ENCODE assay signal across 8 cellular contexts in the genomic region with DNA sequence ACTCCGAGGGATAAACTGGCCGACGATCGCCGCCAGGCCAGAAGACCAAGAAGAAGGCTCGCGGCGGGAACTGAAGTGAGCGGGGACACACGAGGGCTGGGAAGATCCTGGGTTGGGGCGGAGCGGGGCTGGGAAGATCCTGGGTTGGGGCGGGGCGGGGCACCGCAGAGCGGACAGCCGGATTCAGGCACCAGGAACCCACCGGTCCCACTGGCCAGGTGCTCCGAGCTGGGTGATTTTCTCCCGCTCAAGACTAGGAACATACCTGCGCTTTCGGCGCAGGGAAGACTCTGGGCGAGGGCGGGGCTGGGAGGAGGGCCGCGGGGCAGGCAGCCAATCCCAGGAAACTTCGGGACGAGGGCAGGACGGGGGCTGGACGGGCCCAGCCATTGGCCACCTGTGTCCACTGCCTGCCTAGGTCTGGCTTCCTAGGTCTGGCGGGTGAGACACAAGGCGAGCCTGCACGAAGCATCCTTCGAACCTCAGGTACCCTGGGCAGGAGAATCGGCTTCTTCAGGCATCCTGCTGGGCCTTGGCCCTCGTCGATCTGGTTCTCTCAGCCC. TPM values are rescaled to one million over a fixed set of nuclear protein-coding genes. Genes with fewer than 3 reads are reported as not detected.
DNase-seq lines count a peak whose midpoint lies in the region; ATAC-seq and TF ChIP-seq lines count a peak whose summit lies in the region.

A gene with protein sequence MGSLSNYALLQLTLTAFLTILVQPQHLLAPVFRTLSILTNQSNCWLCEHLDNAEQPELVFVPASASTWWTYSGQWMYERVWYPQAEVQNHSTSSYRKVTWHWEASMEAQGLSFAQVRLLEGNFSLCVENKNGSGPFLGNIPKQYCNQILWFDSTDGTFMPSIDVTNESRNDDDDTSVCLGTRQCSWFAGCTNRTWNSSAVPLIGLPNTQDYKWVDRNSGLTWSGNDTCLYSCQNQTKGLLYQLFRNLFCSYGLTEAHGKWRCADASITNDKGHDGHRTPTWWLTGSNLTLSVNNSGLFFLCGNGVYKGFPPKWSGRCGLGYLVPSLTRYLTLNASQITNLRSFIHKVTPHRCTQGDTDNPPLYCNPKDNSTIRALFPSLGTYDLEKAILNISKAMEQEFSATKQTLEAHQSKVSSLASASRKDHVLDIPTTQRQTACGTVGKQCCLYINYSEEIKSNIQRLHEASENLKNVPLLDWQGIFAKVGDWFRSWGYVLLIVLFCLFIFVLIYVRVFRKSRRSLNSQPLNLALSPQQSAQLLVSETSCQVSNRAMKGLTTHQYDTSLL (minus strand): TSS at position 77 of the 563 bp plus-strand sequence. CDS start 5,905 bp downstream, outside the sequence.

- TF ChIP-seq POLR2A in lower leg skin (IDR thresholded peaks at IDR 0.05), result no peak
- no peak for TF ChIP-seq POLR2A in testis (IDR thresholded peaks at IDR 0.05)

- intact Hi-C loops in Panc1 (cut with micrococcal nuclease; ENCODE audit: unreplicated experiment), result no loop called here
- intact Hi-C loops in lower leg skin (cut with DNase I; ENCODE audit: low total_unique reads), result no loop called here
- intact Hi-C loops in testis (cut with DNase I; ENCODE audit: low total_unique reads), result no loop called here

- POLR2A ChIA-PET in Panc1 (lab: Charles Lee), result no interaction called here

- TF ChIP-seq CTCF in Panc1 (IDR thresholded peaks at IDR 0.05) (no peak), lower leg skin (IDR thresholded peaks at IDR 0.05) (no peak), testis (IDR thresholded peaks at IDR 0.05) (no peak)

- no TSS peak for BruUV-seq in Panc1 (replicated peaks; lab: Mats Ljungman, UMichigan)

- WGBS in lower leg skin, 2 donors, result 3 to 5% methylated on average over 32 to 38 of the region's 38 CpGs
- 7 to 14% methylated on average over 13 to 36 of the region's 38 CpGs for WGBS in testis, 2 donors

- no peaks in the 10 kb centered on the region for H3K27me3 ChIP-seq in Panc1 (ENCODE audit: control insufficient read depth, insufficient read depth, low read length)
- peaks cover 11% of the 10 kb centered on the region in 2 donors for H3K27me3 ChIP-seq in duodenal mucosa (ENCODE audit: control insufficient read depth in 1 of 2, insufficient read depth in 2 of 2, low read length in 2 of 2)
- H3K27me3 ChIP-seq in testis, result no peaks in the 10 kb centered on the region

- peak; percentile 97 for ATAC-seq in Panc1
- ATAC-seq in GM21381 (IDR thresholded peaks at IDR 0.05; ENCODE audit: unreplicated experiment), result no peak

- H3K4me1 ChIP-seq in Panc1 (ENCODE audit: control insufficient read depth, insufficient read depth, low read length), result no peaks in the 10 kb centered on the region
- peaks cover 0 to 11% of the 10 kb centered on the region in 2 donors for H3K4me1 ChIP-seq in duodenal mucosa (ENCODE audit: control insufficient read depth in 1 of 2, insufficient read depth in 2 of 2, low read length in 2 of 2)
- H3K4me1 ChIP-seq in testis, result peaks cover 7% of the 10 kb centered on the region

- in situ Hi-C loops in Panc1 (cut with HindIII; ENCODE audit: low pct_unique_long_range_greater_than_20kb, low sequenced_read_pairs), result no loop called here

- H3K9ac ChIP-seq in duodenal mucosa (ENCODE audit: low read depth in 1 of 2, low read length in 2 of 2), result no peak within 1 kb of the TSS

- CTCF ChIA-PET in Panc1 (lab: Charles Lee), result no interaction called here

- DNase-seq in EL (peak; percentile 33), Panc1 (ENCODE audit: low read depth, low spot score) (no peak), lower leg skin (ENCODE audit: low spot score in 2 of 2) (no peak), testis (peak; percentile 78), NCI-H1417 treated with DMSO at 0.1 percent for 48 hours (lab: John Stamatoyannopoulos, UW) (no peak), SIG-M5 treated with dmso at 0.1 percent for 504 hours (lab: John Stamatoyannopoulos, UW; ENCODE audit: unreplicated experiment) (no peak)

- no peaks in the 10 kb centered on the region; the same call in 1 of the 2 replicates for H3K36me3 ChIP-seq in Panc1 (ENCODE audit: control insufficient read depth, insufficient read depth, low read length)
- H3K36me3 ChIP-seq in duodenal mucosa (ENCODE audit: control insufficient read depth in 1 of 2, insufficient read depth in 2 of 2, low read length in 2 of 2), result no peaks in the 10 kb centered on the region
- no peaks in the 10 kb centered on the region for H3K36me3 ChIP-seq in testis (ENCODE audit: low read depth, missing control alignments)

- H3K27ac ChIP-seq in Panc1 (ENCODE audit: low read length), result no peak within 1 kb of the TSS
- H3K27ac ChIP-seq in duodenal mucosa (ENCODE audit: low read depth, low read length), result no peak within 1 kb of the TSS
- H3K27ac ChIP-seq in testis, result peak within 1 kb of the TSS; percentile 44 to 61

- peak within 1 kb of the TSS; percentile 43 to 53 for H3K4me3 ChIP-seq in Panc1 (ENCODE audit: low read depth in 2 of 2, low read length in 2 of 2)
- H3K4me3 ChIP-seq in duodenal mucosa (ENCODE audit: low read depth in 1 of 2, low read length in 2 of 2), result peak within 1 kb of the TSS; percentile 61 to 65
- peak within 1 kb of the TSS; percentile 37 for H3K4me3 ChIP-seq in lower leg skin (ENCODE audit: low read depth, poor library complexity, severe bottlenecking)
- peak within 1 kb of the TSS; percentile 56 to 67 for H3K4me3 ChIP-seq in testis

- H3K9me3 ChIP-seq in Panc1 (ENCODE audit: control insufficient read depth, insufficient read depth, low read depth, low read length), result no peaks in the 10 kb centered on the region
- H3K9me3 ChIP-seq in duodenal mucosa (ENCODE audit: control insufficient read depth in 1 of 2, low read length in 2 of 2), result no peaks in the 10 kb centered on the region
- no peaks in the 10 kb centered on the region for H3K9me3 ChIP-seq in testis

RNA-seq across cellular contexts. Expression of the gene that starts here (rescaled TPM):
- total RNA-seq in Panc1 (2021; ENCODE audit: unreplicated experiment) (0.67 TPM), lower leg skin (1 to 10 TPM in 1 of 4 donors, under 1 TPM in 2, not detected in 1; 0.08 to 1.3 (median 0.94) TPM), testis (1 to 10 TPM; 2.4 to 3.5 TPM)
- 0.13 TPM for polyA plus RNA-seq in Panc1 (2012; ENCODE audit: insufficient read length)
- polyA plus RNA-seq in testis (ENCODE audit: insufficient read depth, low read depth, low replicate concordance), result 2.0 TPM

Comparison
In these comparisons a context has a peak if more than half of its experiments do, and no peak if none do; other contexts are left out.
1. Peak in ATAC-seq and H3K4me3 ChIP-seq in Panc1; RNA of the gene not detected or under 1 TPM.
2. DNase-seq: peak in EL (single experiment) and testis (single experiment); none in Panc1 (single experiment), lower leg skin (0 of 2), NCI-H1417 treated with DMSO at 0.1 percent for 48 hours (single experiment) and SIG-M5 treated with dmso at 0.1 percent for 504 hours (single experiment).
3. H3K27ac ChIP-seq: peak in testis (2 of 2); none in Panc1 (single experiment) and duodenal mucosa (single experiment).
4. Peak in every context shown above with its lines, with median percentiles within 50 percentile points of each other: H3K4me3 ChIP-seq.